Comparison of ENCODE assay signal across 27 cellular contexts in genomic region chr3:15771444-15771843, GRCh38.
"Had no signal": no experiment of that assay in that cellular context is flagged by ENCODE, and none has a peak within 500 bp of the region (broad histone marks: within the 10 kb centered on the region; RNA-seq: fewer than 3 reads in every experiment).

No MANE protein-coding gene starts in this region.

- H3K4me3 ChIP-seq: hepatocyte, mucosa of descending colon, sigmoid colon, upper lobe of right lung had no signal

- H3K4me3 Mint-ChIP-seq: activated naive CD4-positive, alpha-beta T cell treated with anti-CD3 and anti-CD28 coated beads, Interleukin-2, amount 10 ng/mL, durations not matched to agents 7 days and 5 days; brain; immature natural killer cell; neural crest cell; T-helper 1 cell treated with Interleukin-12 subunit alpha and Interleukin-12 subunit beta and Interleukin-4 antibody, amounts not matched to agents 30 μg/mL and 1 μg/mL, for 36 hours had no signal

- DNase-seq: activated CD4-positive, alpha-beta T cell treated with anti-CD3 and anti-CD28 coated beads for 4 hours; activated CD4-positive, alpha-beta T cell treated with anti-CD3 and anti-CD28 coated beads, Interleukin-2, amount 50 U/mL, for 48 hours; activated CD4-positive, CD25-positive, alpha-beta regulatory T cell; activated CD8-positive, alpha-beta memory T cell treated with anti-CD3 and anti-CD28 coated beads, Interleukin-2, amount 50 U/mL, for 48 hours; activated effector memory CD4-positive, alpha-beta T cell treated with anti-CD3 and anti-CD28 coated beads, Interleukin-2, amount 50 U/mL, for 16 hours; activated naive CD4-positive, alpha-beta T cell treated with anti-CD3 and anti-CD28 coated beads, Interleukin-2, amount 10 ng/mL, durations not matched to agents 7 days and 5 days; activated T-cell treated with anti-CD3 and anti-CD28 coated beads, Interleukin-2, amount 50 U/mL, for 48 hours; anterior cingulate cortex; effector memory CD8-positive, alpha-beta T cell; foreskin melanocyte; immature natural killer cell; kidney glomerular epithelial cell; left ventricle myocardium superior; mesendoderm; mucosa of descending colon; occipital lobe; sigmoid colon; stimulated activated CD4-positive, alpha-beta T cell treated with anti-CD3 and anti-CD28 coated beads, Interleukin-2, amount 100 ng/mL, for 48 hours; stimulated activated CD8-positive, alpha-beta memory T cell treated with anti-CD3 and anti-CD28 coated beads, Interleukin-4, amount 100 ng/mL, for 48 hours; stimulated activated naive CD4-positive, alpha-beta T cell; upper lobe of right lung had no signal

- H3K27me3 ChIP-seq: hepatocyte, sigmoid colon, upper lobe of right lung had no signal

- H3K9me3 Mint-ChIP-seq: activated naive CD4-positive, alpha-beta T cell treated with anti-CD3 and anti-CD28 coated beads, Interleukin-2, amount 10 ng/mL, durations not matched to agents 7 days and 5 days; effector memory CD8-positive, alpha-beta T cell; immature natural killer cell; neural crest cell; T-helper 1 cell treated with Interleukin-12 subunit alpha and Interleukin-12 subunit beta and Interleukin-4 antibody, amounts not matched to agents 30 μg/mL and 1 μg/mL, for 36 hours had no signal

- ATAC-seq: effector memory CD8-positive, alpha-beta T cell; esophagus mucosa; left ventricle myocardium superior; mucosa of descending colon; upper lobe of right lung had no signal

- H3K27me3 Mint-ChIP-seq: activated naive CD4-positive, alpha-beta T cell treated with anti-CD3 and anti-CD28 coated beads, Interleukin-2, amount 10 ng/mL, durations not matched to agents 7 days and 5 days; brain; effector memory CD8-positive, alpha-beta T cell had no signal

- H2AFZ ChIP-seq: hepatocyte had no signal

- H3K27ac ChIP-seq: hepatocyte, upper lobe of right lung had no signal

- FAIRE-seq: endothelial cell of umbilical vein had no signal

- H3K36me3 ChIP-seq: sigmoid colon, upper lobe of right lung had no signal

- H3K4me2 ChIP-seq: hepatocyte had no signal

- H3K27ac Mint-ChIP-seq: activated naive CD4-positive, alpha-beta T cell treated with anti-CD3 and anti-CD28 coated beads, Interleukin-2, amount 10 ng/mL, durations not matched to agents 7 days and 5 days; T-helper 1 cell treated with Interleukin-12 subunit alpha and Interleukin-12 subunit beta and Interleukin-4 antibody, amounts not matched to agents 30 μg/mL and 1 μg/mL, for 36 hours had no signal

- H3K9me3 ChIP-seq: mucosa of descending colon, sigmoid colon, upper lobe of right lung had no signal
